ENCODE assay signal across 8 cellular contexts in the genomic region with DNA sequence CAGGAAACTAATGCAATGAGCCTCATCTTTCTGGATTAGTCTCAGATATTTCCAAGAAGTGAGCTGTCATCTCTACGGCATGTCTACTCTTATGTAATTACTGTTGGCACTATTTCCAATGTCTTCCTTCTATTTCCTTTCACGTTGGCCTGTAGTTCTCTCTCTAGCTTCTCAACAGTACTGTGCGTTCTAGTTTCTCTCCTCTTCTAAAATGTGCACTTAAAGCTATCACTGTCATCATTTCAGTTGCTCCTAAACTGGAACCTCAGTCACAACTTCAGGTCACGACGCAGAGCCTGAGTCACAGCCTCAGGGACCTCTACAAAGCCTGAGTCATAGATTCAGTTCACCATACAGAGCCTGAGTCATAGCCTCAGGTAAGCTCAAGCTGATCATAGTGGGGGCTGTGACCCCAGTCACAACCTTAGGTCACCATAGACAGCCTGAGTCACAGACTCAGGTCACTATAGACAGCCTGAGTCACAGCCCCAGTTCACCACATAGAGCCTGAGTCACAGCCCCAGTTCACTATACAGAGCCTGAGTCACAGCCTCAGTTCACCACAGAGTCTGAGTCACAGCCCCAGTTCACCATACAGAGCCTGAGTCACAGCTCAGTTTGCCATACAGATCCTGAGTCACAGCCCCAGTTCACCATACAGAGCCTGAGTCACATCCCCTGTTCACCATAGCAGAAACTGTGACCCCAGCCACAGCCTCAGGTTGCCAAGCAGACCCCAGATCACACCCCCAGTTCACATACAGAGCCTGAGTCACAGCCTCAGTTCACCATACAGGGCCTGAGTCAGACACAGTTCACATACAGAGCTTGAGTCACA. TPM values are rescaled to one million over a fixed set of nuclear protein-coding genes. Genes with fewer than 3 reads are reported as not detected.
DNase-seq lines count a peak whose midpoint lies in the region; ATAC-seq and TF ChIP-seq lines count a peak whose summit lies in the region.

No MANE protein-coding gene starts in this region.

- H3K36me3 Mint-ChIP-seq in CD4-positive, alpha-beta memory T cell, result no peaks in the 10 kb centered on the region
- no peaks in the 10 kb centered on the region for H3K36me3 Mint-ChIP-seq in central memory CD8-positive, alpha-beta T cell (ENCODE audit: insufficient read depth)
- H3K36me3 Mint-ChIP-seq in endodermal cell (ENCODE audit: low read depth), result no peaks in the 10 kb centered on the region

- no peak overlapping the region for H3K23ac ChIP-seq in neuronal stem cell (ENCODE audit: low read depth, low read length, poor library complexity)

- H2BK120ac ChIP-seq in neuronal stem cell (ENCODE audit: low read depth, low read length), result no peak overlapping the region

- no CpG with 5 or more reads among the region's 5 CpGs for WGBS in neuronal stem cell (ENCODE audit: extremely low coverage in 2 of 2, insufficient read length in 2 of 2, insufficient replicate concordance in 1 of 2), 2 donors
- 86 to 90% methylated on average over 5 of the region's 5 CpGs for WGBS in endodermal cell (ENCODE audit: insufficient coverage in 1 of 2, insufficient read length in 1 of 2), 2 experiments

- H3K4me1 Mint-ChIP-seq in CD4-positive, alpha-beta memory T cell, result peaks cover 15 to 22% (median 19%) of the 10 kb centered on the region in 4 donors
- peaks cover 11% of the 10 kb centered on the region for H3K4me1 Mint-ChIP-seq in central memory CD8-positive, alpha-beta T cell
- H3K4me1 Mint-ChIP-seq in endodermal cell, result no peaks in the 10 kb centered on the region

- H2BK15ac ChIP-seq in neuronal stem cell (ENCODE audit: low read length), result no peak overlapping the region

- TF ChIP-seq CTCF in RWPE1 (conservative IDR thresholded peaks at IDR 0.05; ENCODE audit: low read depth), result no peak
- no peak for TF ChIP-seq CTCF in endodermal cell (conservative IDR thresholded peaks at IDR 0.05)

- no peak overlapping the region for H3K4me3 Mint-ChIP-seq in CD4-positive, alpha-beta memory T cell
- no peak overlapping the region for H3K4me3 Mint-ChIP-seq in central memory CD8-positive, alpha-beta T cell
- no peak overlapping the region for H3K4me3 Mint-ChIP-seq in endodermal cell

- no peak overlapping the region for H2BK5ac ChIP-seq in neuronal stem cell (ENCODE audit: low read length)

- H3K4ac ChIP-seq in neuronal stem cell (ENCODE audit: low read length), result peak overlapping the region; percentile 19

- no peak overlapping the region for H3K4me2 ChIP-seq in neuronal stem cell (ENCODE audit: insufficient read depth, low read length, poor library complexity, severe bottlenecking)

- no peaks in the 10 kb centered on the region for H3K36me3 ChIP-seq in CD4-positive, alpha-beta memory T cell (ENCODE audit: insufficient read depth, low read length)
- H3K36me3 ChIP-seq in neuronal stem cell (replicated peaks in 1 of 2; ENCODE audit: control insufficient read depth in 2 of 2, insufficient read depth in 2 of 2, low read length in 2 of 2), result no peaks in the 10 kb centered on the region
- H3K36me3 ChIP-seq in endodermal cell (ENCODE audit: control insufficient read depth, insufficient read depth, low read length), result no peaks in the 10 kb centered on the region

- H3K79me1 ChIP-seq in neuronal stem cell (ENCODE audit: low read depth, low read length), result peaks cover 2% of the 10 kb centered on the region

- H3K4me3 ChIP-seq in CD4-positive, alpha-beta memory T cell (ENCODE audit: low read length in 2 of 2), result no peak overlapping the region
- H3K4me3 ChIP-seq in neuronal stem cell (ENCODE audit: low read length in 2 of 2) (no peak overlapping the region), endodermal cell (ENCODE audit: low read length) (no peak overlapping the region)

- H3K14ac ChIP-seq in neuronal stem cell (ENCODE audit: low read length), result no peak overlapping the region

- intact Hi-C loops in CD4-positive, alpha-beta memory T cell (cut with micrococcal nuclease), result no loop called here

- H3K27ac Mint-ChIP-seq in CD4-positive, alpha-beta memory T cell, result peak overlapping the region in 4 of 7 donors; percentile 4 to 61 (median 37)
- peak overlapping the region; percentile 74 for H3K27ac Mint-ChIP-seq in central memory CD8-positive, alpha-beta T cell (ENCODE audit: low read depth)
- no peak overlapping the region for H3K27ac Mint-ChIP-seq in endodermal cell

- CTCF ChIA-PET in CD4-positive, alpha-beta memory T cell (lab: Charles Lee; ENCODE audit: partially characterized antibody), result interaction anchor here (1.3 to 1.4 kb wide), 2 partner anchors 19 to 168 kb away, joined by 3 to 4 read pairs; no protein-coding TSS in a partner anchor
- CTCF ChIA-PET in RWPE1 (lab: Yijun Ruan, JAX), result no interaction called here

- peak overlapping the region; percentile 54 for H2AK5ac ChIP-seq in neuronal stem cell (ENCODE audit: low read depth, low read length)

- H3K27ac ChIP-seq in CD4-positive, alpha-beta memory T cell (ENCODE audit: low read depth, low read length), result no peak overlapping the region
- H3K27ac ChIP-seq in RWPE1 (peak overlapping the region; percentile 85), neuronal stem cell (replicated peaks; ENCODE audit: low read length) (no peak overlapping the region), caudate nucleus (ENCODE audit: low read depth, low read length) (no peak overlapping the region), endodermal cell (ENCODE audit: low read depth, low read length) (no peak overlapping the region)

- H3K9me3 ChIP-seq in CD4-positive, alpha-beta memory T cell (ENCODE audit: control insufficient read depth in 1 of 2, low read length in 2 of 2), result no peaks in the 10 kb centered on the region
- peaks cover 0 to 2% of the 10 kb centered on the region in 2 donors for H3K9me3 ChIP-seq in neuronal stem cell (replicated peaks in 1 of 2; ENCODE audit: control insufficient read depth in 2 of 2, insufficient read depth in 1 of 2, low read depth in 1 of 2, low read length in 2 of 2)
- H3K9me3 ChIP-seq in endodermal cell (ENCODE audit: control insufficient read depth, low read length), result no peaks in the 10 kb centered on the region

- H3K18ac ChIP-seq in neuronal stem cell (ENCODE audit: low read length), result no peak overlapping the region

- H3K4me1 ChIP-seq in CD4-positive, alpha-beta memory T cell (ENCODE audit: insufficient read depth, low read length), result no peaks in the 10 kb centered on the region
- H3K4me1 ChIP-seq in neuronal stem cell (ENCODE audit: control insufficient read depth in 2 of 2, insufficient read depth in 1 of 2, low read depth in 1 of 2, low read length in 2 of 2) (peaks cover 0 to 6% of the 10 kb centered on the region in 2 donors), endodermal cell (ENCODE audit: control insufficient read depth, insufficient read depth, low read length) (no peaks in the 10 kb centered on the region)

- no peaks in the 10 kb centered on the region for H3K27me3 ChIP-seq in CD4-positive, alpha-beta memory T cell (ENCODE audit: insufficient read depth, low read length)
- H3K27me3 ChIP-seq in neuronal stem cell (ENCODE audit: control insufficient read depth in 3 of 3, insufficient read depth in 3 of 3, low read depth in 1 of 3, low read length in 3 of 3) (peaks cover 0 to 2% (median 0%) of the 10 kb centered on the region in 3 experiments), endodermal cell (ENCODE audit: control insufficient read depth, insufficient read depth, low read length, poor library complexity, severe bottlenecking) (no peaks in the 10 kb centered on the region)

- peak; percentile 87 for ATAC-seq in central memory CD8-positive, alpha-beta T cell (replicated peaks; ENCODE audit: extremely low read depth, poor library complexity, severe bottlenecking)

- POLR2A ChIA-PET in CD4-positive, alpha-beta memory T cell (lab: Charles Lee; ENCODE audit: partially characterized antibody), result interaction anchor here (0.8 kb wide), 1 partner anchor 65 kb away, joined by 3 read pairs; no protein-coding TSS in a partner anchor
- POLR2A ChIA-PET in RWPE1 (lab: Yijun Ruan, JAX; ENCODE audit: low non-redundant PET), result no interaction called here

- H2AFZ ChIP-seq in neuronal stem cell (ENCODE audit: low read length), result no peak overlapping the region

- H4K8ac ChIP-seq in neuronal stem cell (ENCODE audit: low read depth, low read length), result no peak overlapping the region

- H3K9ac ChIP-seq in neuronal stem cell (ENCODE audit: low read depth, low read length, poor library complexity) (no peak overlapping the region), endodermal cell (ENCODE audit: extremely low read depth, low read length, poor library complexity, severe bottlenecking) (no peak overlapping the region)

- DNase-seq in CD4-positive, alpha-beta memory T cell, result peak in 1 of 5 donors; percentile 75
- DNase-seq in RWPE1 (ENCODE audit: low spot score) (peak; percentile 86), neuronal stem cell (ENCODE audit: low spot score) (no peak), NCI-H748 treated with DMSO at 0.1 percent for 48 hours (lab: John Stamatoyannopoulos, UW) (no peak), caudate nucleus (lab: John Stamatoyannopoulos, UW) (no peak), NCI-H2029 (lab: John Stamatoyannopoulos, UW) (no peak), endodermal cell (no peak)
- DNase-seq in central memory CD8-positive, alpha-beta T cell (ENCODE audit: low spot score in 2 of 2), result peak in 1 of 2 donors; percentile 19

- H4K91ac ChIP-seq in neuronal stem cell (ENCODE audit: low read depth, low read length, poor library complexity), result no peak overlapping the region

- H2BK12ac ChIP-seq in neuronal stem cell (ENCODE audit: low read length), result no peak overlapping the region

- H3K9me3 Mint-ChIP-seq in CD4-positive, alpha-beta memory T cell, result peaks cover 0 to 1% (median 0%) of the 10 kb centered on the region in 8 donors
- peaks cover 3% of the 10 kb centered on the region for H3K9me3 Mint-ChIP-seq in central memory CD8-positive, alpha-beta T cell
- no peaks in the 10 kb centered on the region for H3K9me3 Mint-ChIP-seq in endodermal cell

- no peaks in the 10 kb centered on the region for H3K27me3 Mint-ChIP-seq in CD4-positive, alpha-beta memory T cell
- no peaks in the 10 kb centered on the region for H3K27me3 Mint-ChIP-seq in central memory CD8-positive, alpha-beta T cell
- no peaks in the 10 kb centered on the region for H3K27me3 Mint-ChIP-seq in endodermal cell (ENCODE audit: insufficient read depth)

RNA-seq across cellular contexts. Expression of gene WNT9A, which starts 13.0 kb away (rescaled TPM):
- total RNA-seq in CD4-positive, alpha-beta memory T cell, result under 1 TPM; 0.08 to 0.15 TPM
- polyA plus RNA-seq in CD4-positive, alpha-beta memory T cell, result under 1 TPM in 1 of 2 donors, not detected in 1; 0.08 TPM
- 0.61 TPM for polyA plus RNA-seq in neuronal stem cell (2013, experiment 1 of 2)
- polyA plus RNA-seq in neuronal stem cell (2013, experiment 2 of 2), result 0.69 TPM
- total RNA-seq in endodermal cell, result 1 to 10 TPM; 1.2 to 1.7 TPM
- 4.7 TPM for polyA plus RNA-seq in endodermal cell (2013, experiment 1 of 2)
- polyA plus RNA-seq in endodermal cell (2013, experiment 2 of 2), result 5.5 TPM
